ENCODE assay signal across 10 cellular contexts in the genomic region with DNA sequence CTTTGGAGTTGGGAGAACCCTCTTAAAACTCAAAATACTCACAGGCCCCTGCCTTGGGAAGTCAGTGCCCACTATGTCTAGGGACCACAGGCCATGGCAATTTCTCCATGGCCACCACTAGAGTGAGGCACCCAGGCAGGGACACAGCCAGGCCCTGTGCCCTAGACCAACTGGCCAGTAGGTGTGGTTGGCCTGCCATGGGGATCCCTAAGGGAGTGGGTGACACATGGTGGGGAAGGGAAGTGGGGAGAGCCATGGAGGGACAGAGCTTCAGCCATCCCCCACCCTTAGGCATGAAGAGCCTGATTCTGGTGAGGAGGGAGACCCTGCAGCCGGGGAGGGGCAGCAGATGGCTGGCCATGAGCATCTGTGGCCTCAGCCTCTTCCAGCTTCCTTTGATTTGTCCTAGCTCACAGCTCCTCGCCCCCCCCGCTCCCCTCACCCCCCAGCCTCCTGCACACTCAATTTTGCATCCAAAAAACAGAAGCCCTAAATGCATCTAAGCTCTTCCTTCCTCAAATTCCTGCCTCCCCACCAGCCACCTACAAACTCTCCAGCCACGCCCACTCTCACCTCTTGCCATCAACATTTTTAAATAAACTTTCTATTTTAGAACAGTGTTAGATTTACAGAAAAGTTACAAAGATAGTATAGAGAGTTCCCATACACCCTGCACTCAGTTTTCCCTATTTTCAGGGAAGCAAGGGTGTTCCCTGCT. TPM values are rescaled to one million over a fixed set of nuclear protein-coding genes. Genes with fewer than 3 reads are reported as not detected.
A peak's percentile ranks its signal among the peaks of the same experiment; 100 is the strongest.
DNase-seq lines count a peak whose midpoint lies in the region; ATAC-seq and TF ChIP-seq lines count a peak whose summit lies in the region.
"Had no signal": no experiment of that assay in that cellular context is flagged by ENCODE, and none has a peak within 500 bp of the region (broad histone marks: within the 10 kb centered on the region; RNA-seq: fewer than 3 reads in every experiment).

No MANE protein-coding gene starts in this region.

- peaks cover 27% of the 10 kb centered on the region for H3K36me3 ChIP-seq in endodermal cell (ENCODE audit: control insufficient read depth, insufficient read depth, low read length)

- peak overlapping the region; percentile 75 for H3K4me3 Mint-ChIP-seq in activated naive CD4-positive, alpha-beta T cell treated with anti-CD3 and anti-CD28 coated beads, Interleukin-2, amount 50 U/mL, for 24 hours
- H3K4me3 Mint-ChIP-seq in endodermal cell, result peak overlapping the region; percentile 74
- peak overlapping the region; percentile 87 for H3K4me3 Mint-ChIP-seq in type B pancreatic cell

- H3K9me3 ChIP-seq in endodermal cell (ENCODE audit: control insufficient read depth, low read length), result no peaks in the 10 kb centered on the region
- H3K9me3 ChIP-seq: SJSA1 had no signal

- 61 to 88% methylated on average over 3 to 4 of the region's 4 CpGs for WGBS in endodermal cell (ENCODE audit: insufficient coverage in 1 of 2, insufficient read length in 1 of 2), 2 experiments

- no peaks in the 10 kb centered on the region for H3K27me3 ChIP-seq in endodermal cell (ENCODE audit: control insufficient read depth, insufficient read depth, low read length, poor library complexity, severe bottlenecking)
- H3K27me3 ChIP-seq: SJSA1 had no signal

- H3K4me1 ChIP-seq in endodermal cell (ENCODE audit: control insufficient read depth, insufficient read depth, low read length), result peaks cover 28% of the 10 kb centered on the region

- no peak for ATAC-seq in activated naive CD4-positive, alpha-beta T cell treated with anti-CD3 and anti-CD28 coated beads, Interleukin-2, amount 50 U/mL, for 72 hours

- H3K27me3 Mint-ChIP-seq in activated naive CD4-positive, alpha-beta T cell treated with anti-CD3 and anti-CD28 coated beads, Interleukin-2, amount 50 U/mL, for 24 hours, result no peaks in the 10 kb centered on the region
- no peaks in the 10 kb centered on the region for H3K27me3 Mint-ChIP-seq in endodermal cell (ENCODE audit: insufficient read depth)
- no peaks in the 10 kb centered on the region for H3K27me3 Mint-ChIP-seq in type B pancreatic cell

- no peaks in the 10 kb centered on the region for H3K9me3 Mint-ChIP-seq in activated naive CD4-positive, alpha-beta T cell treated with anti-CD3 and anti-CD28 coated beads, Interleukin-2, amount 50 U/mL, for 24 hours
- no peaks in the 10 kb centered on the region for H3K9me3 Mint-ChIP-seq in activated naive CD4-positive, alpha-beta T cell treated with anti-CD3 and anti-CD28 coated beads, Interleukin-2, amount 50 U/mL, for 72 hours
- H3K9me3 Mint-ChIP-seq in endodermal cell (no peaks in the 10 kb centered on the region), type B pancreatic cell (no peaks in the 10 kb centered on the region)

- H3K27ac Mint-ChIP-seq in activated naive CD4-positive, alpha-beta T cell treated with anti-CD3 and anti-CD28 coated beads, Interleukin-2, amount 50 U/mL, for 24 hours, result no peak overlapping the region
- H3K27ac Mint-ChIP-seq in activated naive CD4-positive, alpha-beta T cell treated with anti-CD3 and anti-CD28 coated beads, Interleukin-2, amount 50 U/mL, for 72 hours, result no peak overlapping the region
- H3K27ac Mint-ChIP-seq in endodermal cell (no peak overlapping the region), type B pancreatic cell (peak overlapping the region; percentile 91)

- DNase-seq in activated naive CD4-positive, alpha-beta T cell treated with anti-CD3 and anti-CD28 coated beads, Interleukin-2, amount 50 U/mL, for 72 hours (ENCODE audit: low spot score in 2 of 2), result no peak
- DNase-seq in endodermal cell (no peak), type B pancreatic cell (ENCODE audit: extremely low spot score, unreplicated experiment) (no peak), RPMI8226 (no peak), HT-29 (ENCODE audit: low spot score) (no peak)
- DNase-seq: activated effector memory CD4-positive, alpha-beta T cell treated with anti-CD3 and anti-CD28 coated beads, Interleukin-2, amount 50 U/mL, for 16 hours; stimulated activated CD4-positive, alpha-beta T cell treated with anti-CD3 and anti-CD28 coated beads, Interleukin-12 subunit alpha, Interleukin-12 subunit beta, amount 100 ng/mL, for 4 hours had no signal

- H3K9ac ChIP-seq in endodermal cell (ENCODE audit: extremely low read depth, low read length, poor library complexity, severe bottlenecking), result no peak overlapping the region

- no peak for TF ChIP-seq CTCF in endodermal cell (conservative IDR thresholded peaks at IDR 0.05)
- no peak for TF ChIP-seq CTCF in type B pancreatic cell (conservative IDR thresholded peaks at IDR 0.05)

- H3K4me3 ChIP-seq in endodermal cell (ENCODE audit: low read length), result no peak overlapping the region
- H3K4me3 ChIP-seq: SJSA1 had no signal

- H3K27ac ChIP-seq in endodermal cell (ENCODE audit: low read depth, low read length), result no peak overlapping the region
- H3K27ac ChIP-seq: C4-2B, SJSA1 had no signal

- peaks cover 54% of the 10 kb centered on the region for H3K4me1 Mint-ChIP-seq in activated naive CD4-positive, alpha-beta T cell treated with anti-CD3 and anti-CD28 coated beads, Interleukin-2, amount 50 U/mL, for 24 hours
- H3K4me1 Mint-ChIP-seq in endodermal cell, result peaks cover 29% of the 10 kb centered on the region
- H3K4me1 Mint-ChIP-seq in type B pancreatic cell (ENCODE audit: unreplicated experiment), result peaks cover 32% of the 10 kb centered on the region

- H3K36me3 Mint-ChIP-seq in activated naive CD4-positive, alpha-beta T cell treated with anti-CD3 and anti-CD28 coated beads, Interleukin-2, amount 50 U/mL, for 24 hours, result no peaks in the 10 kb centered on the region
- peaks cover 0 to 19% of the 10 kb centered on the region in 2 donors for H3K36me3 Mint-ChIP-seq in activated naive CD4-positive, alpha-beta T cell treated with anti-CD3 and anti-CD28 coated beads, Interleukin-2, amount 50 U/mL, for 72 hours
- H3K36me3 Mint-ChIP-seq in endodermal cell (ENCODE audit: low read depth), result peaks cover 32% of the 10 kb centered on the region
- H3K36me3 Mint-ChIP-seq in type B pancreatic cell, result no peaks in the 10 kb centered on the region

RNA-seq across cellular contexts. Expression of gene DBN1, which starts 1.6 kb away (rescaled TPM):
- total RNA-seq in activated naive CD4-positive, alpha-beta T cell treated with anti-CD3 and anti-CD28 coated beads, Interleukin-2, amount 50 U/mL, for 72 hours, result 10 to 100 TPM in 1 of 2 donors, 1 to 10 TPM in 1; 5.5 to 20.2 TPM
- total RNA-seq in endodermal cell, result 100 to 1,000 TPM; 322 to 383 TPM
- 285 TPM for polyA plus RNA-seq in endodermal cell (2013, experiment 1 of 2)
- 272 TPM for polyA plus RNA-seq in endodermal cell (2013, experiment 2 of 2)
- 200 and 269 TPM in 2 replicates for total RNA-seq in type B pancreatic cell (ENCODE audit: low replicate concordance)
- total RNA-seq in HT-29 (2014; rRNA removed; shearing (Covaris generic)), result 11.3 and 12.9 TPM in 2 replicates

RNA-seq across cellular contexts. Expression of gene PDLIM7, which starts 22.4 kb away (rescaled TPM):
- 10 to 100 TPM; 44.6 to 47.5 TPM for total RNA-seq in activated naive CD4-positive, alpha-beta T cell treated with anti-CD3 and anti-CD28 coated beads, Interleukin-2, amount 50 U/mL, for 72 hours
- total RNA-seq in endodermal cell (100 to 1,000 TPM; 196 to 241 TPM), type B pancreatic cell (ENCODE audit: low replicate concordance) (66.5 and 187 TPM in 2 replicates)
- polyA plus RNA-seq in endodermal cell (2013, experiment 1 of 2), result 307 TPM
- polyA plus RNA-seq in endodermal cell (2013, experiment 2 of 2), result 281 TPM
- 32.2 and 34.7 TPM in 2 replicates for total RNA-seq in HT-29 (2014; rRNA removed; shearing (Covaris generic))

RNA-seq across cellular contexts. Expression of gene PRR7, which starts 28.4 kb away (rescaled TPM):
- total RNA-seq in activated naive CD4-positive, alpha-beta T cell treated with anti-CD3 and anti-CD28 coated beads, Interleukin-2, amount 50 U/mL, for 72 hours, result 10 to 100 TPM in 1 of 2 donors, 1 to 10 TPM in 1; 4.1 to 11.4 TPM
- 1 to 10 TPM; 4.7 to 8.0 TPM for total RNA-seq in endodermal cell
- 8.2 TPM for polyA plus RNA-seq in endodermal cell (2013, experiment 1 of 2)
- 8.7 TPM for polyA plus RNA-seq in endodermal cell (2013, experiment 2 of 2)
- 5.9 and 8.8 TPM in 2 replicates for total RNA-seq in type B pancreatic cell (ENCODE audit: low replicate concordance)
- 69.3 and 86.7 TPM in 2 replicates for total RNA-seq in HT-29 (2014; rRNA removed; shearing (Covaris generic))

RNA-seq across cellular contexts. Expression of gene DOK3, which starts 34.6 kb away (rescaled TPM):
- total RNA-seq in activated naive CD4-positive, alpha-beta T cell treated with anti-CD3 and anti-CD28 coated beads, Interleukin-2, amount 50 U/mL, for 72 hours, result 10 to 100 TPM in 1 of 2 donors, 1 to 10 TPM in 1; 1.8 to 14.9 TPM
- total RNA-seq in endodermal cell (1 to 10 TPM; 2.1 to 7.7 TPM), type B pancreatic cell (ENCODE audit: low replicate concordance) (6.2 and 6.9 TPM in 2 replicates)
- 2.2 TPM for polyA plus RNA-seq in endodermal cell (2013, experiment 1 of 2)
- 3.3 TPM for polyA plus RNA-seq in endodermal cell (2013, experiment 2 of 2)
- 1.6 and 1.9 TPM in 2 replicates for total RNA-seq in HT-29 (2014; rRNA removed; shearing (Covaris generic))

RNA-seq across cellular contexts. Expression of gene DDX41, which starts 41.8 kb away (rescaled TPM):
- 100 to 1,000 TPM in 1 of 2 donors, 10 to 100 TPM in 1; 70.1 to 230 TPM for total RNA-seq in activated naive CD4-positive, alpha-beta T cell treated with anti-CD3 and anti-CD28 coated beads, Interleukin-2, amount 50 U/mL, for 72 hours
- total RNA-seq in endodermal cell (100 to 1,000 TPM; 115 TPM), type B pancreatic cell (ENCODE audit: low replicate concordance) (99.7 and 104 TPM in 2 replicates)
- 82.8 TPM for polyA plus RNA-seq in endodermal cell (2013, experiment 1 of 2)
- 76.3 TPM for polyA plus RNA-seq in endodermal cell (2013, experiment 2 of 2)
- 240 and 269 TPM in 2 replicates for total RNA-seq in HT-29 (2014; rRNA removed; shearing (Covaris generic))
